Comparison of ENCODE assay signal across 21 cellular contexts in the genomic region with DNA sequence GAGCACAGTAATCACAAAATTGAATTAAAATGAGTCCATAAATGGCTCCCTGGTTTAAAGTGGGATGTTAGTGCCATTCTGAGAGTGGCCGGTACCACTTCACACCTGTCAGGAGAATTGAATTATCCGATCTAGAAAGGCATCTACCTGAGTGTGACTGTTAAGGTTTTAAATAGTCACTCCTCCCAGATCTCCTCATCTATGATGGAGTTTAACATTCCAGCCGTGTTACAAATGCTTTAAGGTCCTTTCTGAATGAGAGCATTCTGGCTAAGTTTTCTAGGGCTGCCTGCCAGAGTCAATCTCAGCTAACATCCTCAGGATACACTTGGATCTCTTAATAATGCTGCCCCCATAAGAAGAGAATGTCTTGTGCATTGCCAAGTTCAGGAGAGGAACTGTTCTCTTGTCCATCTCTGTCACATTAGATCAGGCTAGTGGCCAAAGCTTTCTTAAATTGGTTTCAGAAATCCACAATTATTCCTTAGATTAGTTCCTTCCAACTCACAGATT.
"Had no signal": no experiment of that assay in that cellular context is flagged by ENCODE, and none has a peak within 500 bp of the region (broad histone marks: within the 10 kb centered on the region; RNA-seq: fewer than 3 reads in every experiment).

No MANE protein-coding gene starts in this region.

- H3K36me3 ChIP-seq: gastroesophageal sphincter, left ventricle myocardium inferior, spleen, tibial nerve had no signal

- H3K9ac ChIP-seq: parathyroid adenoma had no signal

- ATAC-seq: gastroesophageal sphincter; naive thymus-derived CD4-positive, alpha-beta T cell; psoas muscle; sciatic nerve; stimulated activated naive B cell treated with anti-CD40 and anti-IgM and Interleukin-4, amounts not matched to agents 10 μg/mL and 1 μg/mL and 100 μg/mL, for 72 hours; stimulated activated naive CD8-positive, alpha-beta T cell treated with anti-CD3 and anti-CD28 coated beads, Interleukin-15, amount 100 ng/mL, for 72 hours had no signal

- DNase-seq: effector CD4-positive, alpha-beta T cell; endodermal cell; glutamatergic neuron; islet precursor cell; left ventricle myocardium inferior; naive thymus-derived CD4-positive, alpha-beta T cell; nephron progenitor cell; psoas muscle; retina; spleen; stimulated activated CD4-positive, alpha-beta T cell treated with anti-CD3 and anti-CD28 coated beads, Interleukin-2, amount 100 ng/mL, for 24 hours; stimulated activated CD4-positive, alpha-beta T cell treated with anti-CD3 and anti-CD28 coated beads, Interleukin-4, amount 100 ng/mL, for 4 hours; stimulated activated naive B cell treated with anti-CD40 and anti-IgM and Interleukin-4, amounts not matched to agents 10 μg/mL and 1 μg/mL and 100 μg/mL, for 72 hours; stimulated activated naive CD8-positive, alpha-beta T cell treated with anti-CD3 and anti-CD28 coated beads, Interleukin-15, amount 100 ng/mL, for 72 hours; testis had no signal

- H3K4me3 ChIP-seq: coronary artery, gastroesophageal sphincter, left ventricle myocardium inferior, lung, psoas muscle, spleen, testis, tibial nerve had no signal

- H3K4me1 ChIP-seq: gastroesophageal sphincter, left ventricle myocardium inferior, parathyroid adenoma, psoas muscle, spleen, testis, tibial nerve had no signal

- H3K27ac ChIP-seq: coronary artery, gastroesophageal sphincter, left ventricle myocardium inferior, parathyroid adenoma, psoas muscle, spleen, testis, tibial nerve had no signal

- H3K27me3 ChIP-seq: gastroesophageal sphincter, spleen, testis, tibial nerve had no signal

- H3K9me3 ChIP-seq: gastroesophageal sphincter, psoas muscle, testis had no signal
